In genomic region chr3:17639765-17640164, GRCh38 we compare ENCODE assay signal across 1 cellular context.
TF ChIP-seq lines count a peak whose summit lies in the region.

No MANE protein-coding gene starts in this region.

TF ChIP-seq in HepG2, 621 proteins besides CTCF, POLR2A, EP300 and RAD21 (continued from another document and continues in another):
- TF ChIP-seq HNF1A (IDR thresholded peaks at IDR 0.05; ENCODE audit: low read depth) (no peak), HNF1A (CRISPR knock-in tag; IDR thresholded peaks at IDR 0.05; ENCODE audit: borderline replicate concordance) (no peak), TFDP2 (CRISPR knock-in tag; IDR thresholded peaks at IDR 0.05) (no peak), DNMT3B (CRISPR knock-in tag; conservative IDR thresholded peaks at IDR 0.05) (peak; percentile 84; the same call in 1 of the 2 replicates), MLLT10 (CRISPR knock-in tag; IDR thresholded peaks at IDR 0.05) (no peak), ZNF407 (CRISPR knock-in tag; IDR thresholded peaks at IDR 0.05; ENCODE audit: not compliant biosample characterization) (no peak), ZMYM2 (CRISPR knock-in tag; IDR thresholded peaks at IDR 0.05) (no peak), ZBTB25 (CRISPR knock-in tag; IDR thresholded peaks at IDR 0.05) (no peak), ZNF33B (CRISPR knock-in tag; IDR thresholded peaks at IDR 0.05) (no peak), FOSL1 (CRISPR knock-in tag; IDR thresholded peaks at IDR 0.05; ENCODE audit: borderline replicate concordance) (peak; percentile 57; the same call in 1 of the 2 replicates), TEF (CRISPR knock-in tag; IDR thresholded peaks at IDR 0.05) (peak; percentile 43; the same call in 1 of the 2 replicates), ZNF10 (CRISPR knock-in tag; IDR thresholded peaks at IDR 0.05; ENCODE audit: borderline replicate concordance, low read depth) (no peak), STAT5B (CRISPR knock-in tag; IDR thresholded peaks at IDR 0.05) (no peak), BHLHE40 (IDR thresholded peaks at IDR 0.05; ENCODE audit: low read length) (peak; percentile 97), JUND (CRISPR knock-in tag; IDR thresholded peaks at IDR 0.05) (peak; percentile 76; the same call in 1 of the 2 replicates), BCL6 (CRISPR knock-in tag; IDR thresholded peaks at IDR 0.05) (peak; percentile 39; the same call in 1 of the 2 replicates), RARA (CRISPR knock-in tag; IDR thresholded peaks at IDR 0.05) (peak; percentile 48), ZBTB39 (CRISPR knock-in tag; IDR thresholded peaks at IDR 0.05) (no peak), CEBPG (CRISPR knock-in tag; IDR thresholded peaks at IDR 0.05) (peak; percentile 94), FOXA3 (CRISPR knock-in tag; IDR thresholded peaks at IDR 0.05) (peak; percentile 39; the same call in 1 of the 2 replicates), HHEX (CRISPR knock-in tag; IDR thresholded peaks at IDR 0.05) (0 out of 2 replicates have a peak, but pooled peaks have one; percentile 17), ZBTB40 (IDR thresholded peaks at IDR 0.05) (no peak), ZBTB40 (CRISPR knock-in tag; IDR thresholded peaks at IDR 0.05) (no peak), KDM1A (CRISPR knock-in tag; IDR thresholded peaks at IDR 0.05) (0 out of 2 replicates have a peak, but pooled peaks have one; percentile 56), ZNF12 (CRISPR knock-in tag; IDR thresholded peaks at IDR 0.05) (peak; percentile 66; the same call in 1 of the 2 replicates), FOXA1 (IDR thresholded peaks at IDR 0.05) (no peak), FOXA1 (CRISPR knock-in tag; IDR thresholded peaks at IDR 0.05) (peak; percentile 29), ZNF678 (CRISPR knock-in tag; IDR thresholded peaks at IDR 0.05) (no peak)
